23 cellular contexts compared by ENCODE assay signal in genomic region chr14:23530360-23531055, GRCh38. TPM values are rescaled to one million over a fixed set of nuclear protein-coding genes. Genes with fewer than 3 reads are reported as not detected.
DNase-seq lines count a peak whose midpoint lies in the region; ATAC-seq and TF ChIP-seq lines count a peak whose summit lies in the region.
"Had no signal": no experiment of that assay in that cellular context is flagged by ENCODE, and none has a peak within 500 bp of the region (broad histone marks: within the 10 kb centered on the region; RNA-seq: fewer than 3 reads in every experiment).

No MANE protein-coding gene starts in this region.

- POLR2A ChIA-PET in activated CD8-positive, alpha-beta T cell treated with anti-CD3 and anti-CD28 coated beads, Interleukin-2, amount 10 ng/mL, durations not matched to agents 7 days and 5 days (lab: Charles Lee): interaction anchor here (0.6 kb wide), 1 partner anchor 66 kb away, joined by 3 read pairs; no protein-coding TSS in a partner anchor
- POLR2A ChIA-PET in activated CD8-positive, alpha-beta T cell treated with anti-CD3 and anti-CD28 coated beads for 36 hours (lab: Charles Lee): no interaction called here
- POLR2A ChIA-PET in PC-3 (lab: Charles Lee; ENCODE audit: unreplicated experiment): no interaction called here

- H4K20me1 ChIP-seq in PC-3 (ENCODE audit: low read length): no peaks in the 10 kb centered on the region

- H3K9me3 Mint-ChIP-seq in activated CD8-positive, alpha-beta T cell treated with anti-CD3 and anti-CD28 coated beads, Interleukin-2, amount 10 ng/mL, durations not matched to agents 7 days and 5 days (ENCODE audit: insufficient read depth): no peaks in the 10 kb centered on the region
- no peaks in the 10 kb centered on the region for H3K9me3 Mint-ChIP-seq in activated CD8-positive, alpha-beta T cell treated with anti-CD3 and anti-CD28 coated beads for 36 hours
- no peaks in the 10 kb centered on the region for H3K9me3 Mint-ChIP-seq in endodermal cell
- H3K9me3 Mint-ChIP-seq: naive B cell had no signal

- DNase-seq in activated CD8-positive, alpha-beta T cell treated with anti-CD3 and anti-CD28 coated beads, Interleukin-2, amount 10 ng/mL, durations not matched to agents 7 days and 5 days: no peak
- no peak for DNase-seq in activated CD8-positive, alpha-beta T cell treated with anti-CD3 and anti-CD28 coated beads for 36 hours
- DNase-seq in NCI-H82 (lab: John Stamatoyannopoulos, UW) (peak; percentile 81), endodermal cell (no peak), spleen (peak; percentile 59), PC-3 (no peak)
- no peak for DNase-seq in stimulated activated CD8-positive, alpha-beta memory T cell treated with anti-CD3 and anti-CD28 coated beads, Interleukin-4, amount 100 ng/mL, for 48 hours
- DNase-seq: ACHN; amygdala; CD4-positive, alpha-beta memory T cell; cerebellar nuclear complex; GM23248; lower lobe of right lung; naive B cell; NCI-H1694; NCI-H774; Peyer's patch; stomach; SW 1271 had no signal

- no peak for ATAC-seq in activated CD8-positive, alpha-beta T cell treated with anti-CD3 and anti-CD28 coated beads, Interleukin-2, amount 10 ng/mL, durations not matched to agents 7 days and 5 days
- ATAC-seq in activated CD8-positive, alpha-beta T cell treated with anti-CD3 and anti-CD28 coated beads for 36 hours: no peak
- ATAC-seq in PC-3 (no peak), HG02973 (IDR thresholded peaks at IDR 0.05; ENCODE audit: unreplicated experiment) (no peak)
- ATAC-seq: gastroesophageal sphincter, K562, lower lobe of right lung had no signal

- no peak overlapping the region for H3K4me3 Mint-ChIP-seq in activated CD8-positive, alpha-beta T cell treated with anti-CD3 and anti-CD28 coated beads, Interleukin-2, amount 10 ng/mL, durations not matched to agents 7 days and 5 days
- no peak overlapping the region for H3K4me3 Mint-ChIP-seq in activated CD8-positive, alpha-beta T cell treated with anti-CD3 and anti-CD28 coated beads for 36 hours
- H3K4me3 Mint-ChIP-seq in endodermal cell: no peak overlapping the region
- H3K4me3 Mint-ChIP-seq: naive B cell had no signal

- WGBS in endodermal cell (ENCODE audit: insufficient coverage in 1 of 2, insufficient read length in 1 of 2), 2 experiments: 93 to 95% methylated on average over 8 to 10 of the region's 10 CpGs
- WGBS in spleen, 5 donors: 54 to 60% (median 55%) methylated on average over 10 of the region's 10 CpGs

- no peaks in the 10 kb centered on the region for H3K9me2 ChIP-seq in PC-3 (replicated peaks; ENCODE audit: low read length)

- H3K27ac ChIP-seq in endodermal cell (ENCODE audit: low read depth, low read length) (no peak overlapping the region), spleen (peak overlapping the region in 7 of 8 donors; percentile 14 to 71 (median 56)), PC-3 (ENCODE audit: low read length) (no peak overlapping the region)
- H3K27ac ChIP-seq: epithelial cell of prostate, gastroesophageal sphincter, GM23248, lower lobe of right lung, Peyer's patch, stomach had no signal

- no peak overlapping the region for H3K4me2 ChIP-seq in PC-3 (ENCODE audit: low read length)

- no peaks in the 10 kb centered on the region for H3K27me3 Mint-ChIP-seq in activated CD8-positive, alpha-beta T cell treated with anti-CD3 and anti-CD28 coated beads, Interleukin-2, amount 10 ng/mL, durations not matched to agents 7 days and 5 days (ENCODE audit: low read depth)
- H3K27me3 Mint-ChIP-seq in activated CD8-positive, alpha-beta T cell treated with anti-CD3 and anti-CD28 coated beads for 36 hours: no peaks in the 10 kb centered on the region
- H3K27me3 Mint-ChIP-seq in endodermal cell (ENCODE audit: insufficient read depth): no peaks in the 10 kb centered on the region
- H3K27me3 Mint-ChIP-seq: CD4-positive, alpha-beta memory T cell; naive B cell had no signal

- TF ChIP-seq POLR2A in spleen (IDR thresholded peaks at IDR 0.05): no peak

- no peaks in the 10 kb centered on the region for H3K36me3 Mint-ChIP-seq in activated CD8-positive, alpha-beta T cell treated with anti-CD3 and anti-CD28 coated beads, Interleukin-2, amount 10 ng/mL, durations not matched to agents 7 days and 5 days (ENCODE audit: low read depth)
- H3K36me3 Mint-ChIP-seq in activated CD8-positive, alpha-beta T cell treated with anti-CD3 and anti-CD28 coated beads for 36 hours (ENCODE audit: low read depth): no peaks in the 10 kb centered on the region
- peaks cover 36% of the 10 kb centered on the region for H3K36me3 Mint-ChIP-seq in endodermal cell (ENCODE audit: low read depth)
- H3K36me3 Mint-ChIP-seq: CD4-positive, alpha-beta memory T cell; naive B cell had no signal

- H3K4me3 ChIP-seq in endodermal cell (ENCODE audit: low read length): no peak overlapping the region
- no peak overlapping the region for H3K4me3 ChIP-seq in spleen
- no peak overlapping the region for H3K4me3 ChIP-seq in PC-3 (ENCODE audit: low read length)
- H3K4me3 ChIP-seq: gastroesophageal sphincter, GM23248, K562, lower lobe of right lung, Peyer's patch, stomach had no signal

- CTCF ChIA-PET in activated CD8-positive, alpha-beta T cell treated with anti-CD3 and anti-CD28 coated beads, Interleukin-2, amount 10 ng/mL, durations not matched to agents 7 days and 5 days (lab: Charles Lee): interaction anchor here (0.9 to 1.9 kb wide), 5 partner anchors 9 to 48 kb away, joined by 3 to 6 read pairs (median 4); no protein-coding TSS in a partner anchor
- CTCF ChIA-PET in activated CD8-positive, alpha-beta T cell treated with anti-CD3 and anti-CD28 coated beads for 36 hours (lab: Charles Lee): interaction anchor here (1.0 to 1.7 kb wide), 5 partner anchors 9 to 462 kb away, joined by 3 to 6 read pairs (median 3); no protein-coding TSS in a partner anchor
- CTCF ChIA-PET in PC-3 (lab: Charles Lee): no interaction called here

- BruUV-seq in PC-3 (replicated peaks; lab: Mats Ljungman, UMichigan): no TSS peak

- H3K27me3 ChIP-seq in endodermal cell (ENCODE audit: control insufficient read depth, insufficient read depth, low read length, poor library complexity, severe bottlenecking): no peaks in the 10 kb centered on the region
- H3K27me3 ChIP-seq in spleen (replicated peaks in 1 of 7): no peaks in the 10 kb centered on the region
- H3K27me3 ChIP-seq in PC-3 (ENCODE audit: low read length): no peaks in the 10 kb centered on the region
- H3K27me3 ChIP-seq: gastroesophageal sphincter, Peyer's patch, stomach had no signal

- peaks cover 13% of the 10 kb centered on the region for H3K36me3 ChIP-seq in endodermal cell (ENCODE audit: control insufficient read depth, insufficient read depth, low read length)
- H3K36me3 ChIP-seq in spleen: peaks cover 0 to 33% (median 0%) of the 10 kb centered on the region in 6 donors
- H3K36me3 ChIP-seq in PC-3 (ENCODE audit: low read depth, low read length): no peaks in the 10 kb centered on the region
- H3K36me3 ChIP-seq: lower lobe of right lung, Peyer's patch had no signal

- H2AFZ ChIP-seq in PC-3 (ENCODE audit: low read length): no peak overlapping the region
- H2AFZ ChIP-seq: GM23248 had no signal

- H3K27ac Mint-ChIP-seq in activated CD8-positive, alpha-beta T cell treated with anti-CD3 and anti-CD28 coated beads, Interleukin-2, amount 10 ng/mL, durations not matched to agents 7 days and 5 days: peak overlapping the region; percentile 20
- H3K27ac Mint-ChIP-seq in activated CD8-positive, alpha-beta T cell treated with anti-CD3 and anti-CD28 coated beads for 36 hours: no peak overlapping the region
- H3K27ac Mint-ChIP-seq in endodermal cell: peak overlapping the region; percentile 4

- H3F3A ChIP-seq in PC-3 (ENCODE audit: low read length, unreplicated experiment): no peaks in the 10 kb centered on the region

- no peak for TF ChIP-seq CTCF in activated CD8-positive, alpha-beta T cell treated with anti-CD3 and anti-CD28 coated beads for 36 hours (IDR thresholded peaks at IDR 0.05)
- TF ChIP-seq CTCF in endodermal cell (conservative IDR thresholded peaks at IDR 0.05) (no peak), spleen (IDR thresholded peaks at IDR 0.05 in 8 of 11, conservative IDR thresholded peaks at IDR 0.05 in 3 of 11) (no peak), PC-3 (conservative IDR thresholded peaks at IDR 0.05; ENCODE audit: low read depth, low read length) (no peak)

- H3K4me1 Mint-ChIP-seq in activated CD8-positive, alpha-beta T cell treated with anti-CD3 and anti-CD28 coated beads, Interleukin-2, amount 10 ng/mL, durations not matched to agents 7 days and 5 days (ENCODE audit: low read depth): peaks cover 8% of the 10 kb centered on the region
- peaks cover 4% of the 10 kb centered on the region for H3K4me1 Mint-ChIP-seq in activated CD8-positive, alpha-beta T cell treated with anti-CD3 and anti-CD28 coated beads for 36 hours (ENCODE audit: low read depth)
- H3K4me1 Mint-ChIP-seq in endodermal cell: peaks cover 5% of the 10 kb centered on the region
- H3K4me1 Mint-ChIP-seq: CD4-positive, alpha-beta memory T cell; naive B cell had no signal

- H3K9me3 ChIP-seq in endodermal cell (ENCODE audit: control insufficient read depth, low read length) (no peaks in the 10 kb centered on the region), spleen (no peaks in the 10 kb centered on the region), PC-3 (ENCODE audit: low read length) (no peaks in the 10 kb centered on the region)
- H3K9me3 ChIP-seq: gastroesophageal sphincter, lower lobe of right lung, Peyer's patch, stomach had no signal

- H3K9ac ChIP-seq in endodermal cell (ENCODE audit: extremely low read depth, low read length, poor library complexity, severe bottlenecking) (no peak overlapping the region), PC-3 (ENCODE audit: low read length) (no peak overlapping the region)
- H3K9ac ChIP-seq: GM23248 had no signal

- H3K4me1 ChIP-seq in endodermal cell (ENCODE audit: control insufficient read depth, insufficient read depth, low read length) (no peaks in the 10 kb centered on the region), spleen (peaks cover 0 to 20% (median 2%) of the 10 kb centered on the region in 6 donors), PC-3 (ENCODE audit: insufficient read depth, low read length) (no peaks in the 10 kb centered on the region)
- H3K4me1 ChIP-seq: gastroesophageal sphincter, Peyer's patch, stomach had no signal

- no peaks in the 10 kb centered on the region for H3K79me2 ChIP-seq in PC-3 (ENCODE audit: low read length)

- intact Hi-C loops in activated CD8-positive, alpha-beta T cell treated with anti-CD3 and anti-CD28 coated beads for 36 hours (cut with micrococcal nuclease): no loop called here
- intact Hi-C loops in spleen (cut with DNase I; ENCODE audit: low total_unique reads) (no loop called here), PC-3 (cut with micrococcal nuclease) (no loop called here)

RNA-seq across cellular contexts. Expression of gene ZFHX2, which starts 21.1 kb away (rescaled TPM):
- total RNA-seq in activated CD8-positive, alpha-beta T cell treated with anti-CD3 and anti-CD28 coated beads, Interleukin-2, amount 10 ng/mL, durations not matched to agents 7 days and 5 days: 1 to 10 TPM in 1 of 2 experiments, under 1 TPM in 1; 0.90 to 1.5 TPM
- 1 to 10 TPM in 1 of 2 experiments, under 1 TPM in 1; 0.78 to 1.0 TPM for total RNA-seq in activated CD8-positive, alpha-beta T cell treated with anti-CD3 and anti-CD28 coated beads for 36 hours
- 10 to 100 TPM; 12.8 to 15.4 TPM for total RNA-seq in endodermal cell
- polyA plus RNA-seq in endodermal cell (2013, experiment 1 of 2): 15.2 TPM
- polyA plus RNA-seq in endodermal cell (2013, experiment 2 of 2): 13.2 TPM
- 1 to 10 TPM in 5 of 7 donors, under 1 TPM in 2; 0.42 to 2.9 (median 1.5) TPM for total RNA-seq in spleen
- under 1 TPM; 0.09 to 0.35 (median 0.11) TPM for polyA plus RNA-seq in spleen
- total RNA-seq in PC-3 (2014; rRNA removed): 0.55 and 1.4 TPM in 2 replicates
- polyA plus RNA-seq: CD4-positive, alpha-beta memory T cell had no signal

RNA-seq across cellular contexts. Expression of gene THTPA, which starts 25.6 kb away (rescaled TPM):
- total RNA-seq in activated CD8-positive, alpha-beta T cell treated with anti-CD3 and anti-CD28 coated beads, Interleukin-2, amount 10 ng/mL, durations not matched to agents 7 days and 5 days: 1 to 10 TPM; 7.3 to 9.8 TPM
- 1 to 10 TPM; 5.1 to 7.6 TPM for total RNA-seq in activated CD8-positive, alpha-beta T cell treated with anti-CD3 and anti-CD28 coated beads for 36 hours
- 10 to 100 TPM; 13.0 to 17.0 TPM for total RNA-seq in endodermal cell
- 17.3 TPM for polyA plus RNA-seq in endodermal cell (2013, experiment 1 of 2)
- 15.7 TPM for polyA plus RNA-seq in endodermal cell (2013, experiment 2 of 2)
- total RNA-seq in spleen: 10 to 100 TPM; 16.8 to 25.4 (median 18.6) TPM
- polyA plus RNA-seq in spleen: 10 to 100 TPM in 1 of 3 donors, 1 to 10 TPM in 2; 4.5 to 14.2 (median 8.9) TPM
- total RNA-seq in PC-3 (2014; rRNA removed): 13.0 and 27.2 TPM in 2 replicates

RNA-seq across cellular contexts. Expression of gene AP1G2, which starts 37.1 kb away (rescaled TPM):
- 100 to 1,000 TPM; 267 to 276 TPM for total RNA-seq in activated CD8-positive, alpha-beta T cell treated with anti-CD3 and anti-CD28 coated beads, Interleukin-2, amount 10 ng/mL, durations not matched to agents 7 days and 5 days
- total RNA-seq in activated CD8-positive, alpha-beta T cell treated with anti-CD3 and anti-CD28 coated beads for 36 hours: 100 to 1,000 TPM; 146 to 155 TPM
- total RNA-seq in endodermal cell (100 to 1,000 TPM; 203 to 209 TPM), spleen (100 to 1,000 TPM; 139 to 261 (median 193) TPM), PC-3 (2014; rRNA removed) (69.7 and 71.7 TPM in 2 replicates)
- 85.8 TPM for polyA plus RNA-seq in endodermal cell (2013, experiment 1 of 2)
- 69.8 TPM for polyA plus RNA-seq in endodermal cell (2013, experiment 2 of 2)
- 100 to 1,000 TPM; 126 to 267 (median 176) TPM for polyA plus RNA-seq in spleen

RNA-seq across cellular contexts. Expression of gene JPH4, which starts 48.1 kb away (rescaled TPM):
- total RNA-seq in activated CD8-positive, alpha-beta T cell treated with anti-CD3 and anti-CD28 coated beads, Interleukin-2, amount 10 ng/mL, durations not matched to agents 7 days and 5 days: not detected
- under 1 TPM; 0.25 to 0.51 TPM for total RNA-seq in activated CD8-positive, alpha-beta T cell treated with anti-CD3 and anti-CD28 coated beads for 36 hours
- under 1 TPM; 0.18 to 0.91 TPM for total RNA-seq in endodermal cell
- polyA plus RNA-seq in endodermal cell (2013, experiment 1 of 2): 13.1 TPM
- polyA plus RNA-seq in endodermal cell (2013, experiment 2 of 2): 12.8 TPM
- total RNA-seq in spleen: 10 to 100 TPM in 2 of 7 donors, 1 to 10 TPM in 5; 1.2 to 17.3 (median 5.8) TPM
- under 1 TPM; 0.70 to 0.93 (median 0.93) TPM for polyA plus RNA-seq in spleen
- not detected in 2 replicates for total RNA-seq in PC-3 (2014; rRNA removed)
- total RNA-seq: CD4-positive, alpha-beta memory T cell; GM23248 had no signal
- polyA plus RNA-seq: GM23248 had no signal

Comparison
In these comparisons a context has a peak if more than half of its experiments do, and no peak if none do; other contexts are left out.
1. DNase-seq: peak in NCI-H82 (single experiment) and spleen (single experiment); none in activated CD8-positive, alpha-beta T cell treated with anti-CD3 and anti-CD28 coated beads, Interleukin-2, amount 10 ng/mL, durations not matched to agents 7 days and 5 days (single experiment), activated CD8-positive, alpha-beta T cell treated with anti-CD3 and anti-CD28 coated beads for 36 hours (single experiment), endodermal cell (single experiment), PC-3 (single experiment) and stimulated activated CD8-positive, alpha-beta memory T cell treated with anti-CD3 and anti-CD28 coated beads, Interleukin-4, amount 100 ng/mL, for 48 hours (single experiment).
2. H3K27ac ChIP-seq: peak in spleen (7 of 8); none in endodermal cell (single experiment) and PC-3 (single experiment).